9 cellular contexts compared by ENCODE assay signal in the genomic region with DNA sequence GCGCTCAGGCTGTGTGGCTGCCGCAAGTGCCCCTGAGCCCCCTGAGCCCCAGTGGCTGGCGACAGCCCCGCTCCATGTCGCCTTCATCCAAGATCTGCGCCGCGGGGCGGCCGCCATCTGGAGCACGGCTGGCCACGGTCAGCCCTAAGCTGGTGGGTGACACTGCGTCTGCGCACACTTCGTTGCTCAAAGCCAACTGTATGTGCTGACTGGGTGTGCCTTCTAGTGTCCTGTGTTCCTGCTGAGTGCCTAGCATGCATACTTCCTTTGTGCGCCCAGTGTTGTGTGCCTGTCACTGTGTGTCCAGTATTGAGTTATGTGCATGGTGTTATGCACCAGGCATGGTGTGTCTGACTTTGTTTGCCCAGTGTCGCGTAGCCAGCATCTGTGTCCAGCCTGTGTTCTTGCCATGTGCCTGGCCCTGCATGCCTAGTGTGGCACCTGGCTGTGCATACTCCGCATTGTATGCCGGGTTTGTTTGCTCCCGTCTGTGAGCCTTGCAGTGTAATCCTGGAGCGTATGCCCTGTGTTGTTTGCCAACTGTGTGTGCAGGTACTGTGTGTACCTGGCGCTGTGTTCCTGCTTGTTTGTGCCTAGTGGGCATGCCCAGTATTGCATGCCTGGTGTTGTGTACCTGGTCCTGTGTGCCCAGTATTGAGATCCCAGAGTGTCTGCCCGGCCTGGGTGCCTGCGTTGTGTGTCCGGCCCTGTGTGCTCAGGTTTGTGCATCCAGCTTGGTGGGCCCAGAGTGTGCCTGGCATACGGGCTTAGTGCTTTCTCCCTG. TPM values are rescaled to one million over a fixed set of nuclear protein-coding genes. Genes with fewer than 3 reads are reported as not detected.
DNase-seq lines count a peak whose midpoint lies in the region; ATAC-seq and TF ChIP-seq lines count a peak whose summit lies in the region.
"Had no signal": no experiment of that assay in that cellular context is flagged by ENCODE, and none has a peak within 500 bp of the region (broad histone marks: within the 10 kb centered on the region; RNA-seq: fewer than 3 reads in every experiment).

No MANE protein-coding gene starts in this region.

- TF ChIP-seq CTCF in stomach (IDR thresholded peaks at IDR 0.05) = no peak

- no peaks in the 10 kb centered on the region for H3K9me3 ChIP-seq in stomach
- no peaks in the 10 kb centered on the region for H3K9me3 ChIP-seq in MG63

- WGBS in stomach, 5 donors = 32 to 43% (median 35%) methylated on average over 21 to 27 of the region's 27 CpGs

- intact Hi-C loops in stomach (cut with DNase I; ENCODE audit: low total_unique reads) (no loop called here), sciatic nerve (cut with DNase I) (no loop called here)

- no peak for ATAC-seq in GM18505 (IDR thresholded peaks at IDR 0.05; ENCODE audit: unreplicated experiment)
- ATAC-seq in sciatic nerve = no peak
- ATAC-seq: CD8-positive, alpha-beta T cell had no signal

- no peak overlapping the region for H3K27ac ChIP-seq in stomach

- DNase-seq in activated CD4-positive, alpha-beta T cell treated with anti-CD3 and anti-CD28 coated beads for 48 hours = peak; percentile 40
- DNase-seq in activated CD4-positive, alpha-beta T cell treated with anti-CD3 and anti-CD28 coated beads, Interleukin-2, amount 50 U/mL, for 4 hours = no peak
- DNase-seq in NCI-H82 treated with DMSO at 0.1 percent for 48 hours (lab: John Stamatoyannopoulos, UW; ENCODE audit: unreplicated experiment) (peak; percentile 49), globus pallidus (ENCODE audit: low spot score) (peak; percentile 8), stomach (no peak), sciatic nerve (ENCODE audit: low spot score) (no peak), MG63 (no peak)

- TF ChIP-seq EP300 in stomach (IDR thresholded peaks at IDR 0.05) = no peak

- H3K4me3 ChIP-seq in stomach (peak overlapping the region; percentile 8 to 38 (median 22)), MG63 (no peak overlapping the region)

- H3K4me1 ChIP-seq in stomach = peaks cover 5 to 25% (median 11%) of the 10 kb centered on the region in 4 donors

- H3K27me3 ChIP-seq in stomach = peaks cover 0 to 39% (median 6%) of the 10 kb centered on the region in 3 donors
- H3K27me3 ChIP-seq in MG63 = no peaks in the 10 kb centered on the region

- no peak for TF ChIP-seq POLR2A in stomach (IDR thresholded peaks at IDR 0.05)
- TF ChIP-seq POLR2A in GM18505 (IDR thresholded peaks at IDR 0.05; ENCODE audit: borderline replicate concordance, extremely low read depth, insufficient read depth, insufficient read length) = no peak

- H3K36me3 ChIP-seq in stomach (no peaks in the 10 kb centered on the region), MG63 (no peaks in the 10 kb centered on the region)

RNA-seq across cellular contexts. Expression of gene CHRNA7, which starts 54.7 kb away (rescaled TPM):
- total RNA-seq in stomach = 100 to 1,000 TPM in 1 of 5 donors, 10 to 100 TPM in 4; 11.4 to 131 (median 39.7) TPM
- polyA plus RNA-seq in stomach = 1 to 10 TPM; 1.1 to 1.4 (median 1.1) TPM
- 1.5 TPM for total RNA-seq in sciatic nerve
- total RNA-seq in MG63 (2014; rRNA removed; shearing (Covaris generic); ENCODE audit: low replicate concordance) = 0.20 TPM in 1 of 2 replicates, not detected in the other
- total RNA-seq: CD8-positive, alpha-beta T cell had no signal

Comparison
In these comparisons a context has a peak if more than half of its experiments do, and no peak if none do; other contexts are left out.
1. DNase-seq: peak in activated CD4-positive, alpha-beta T cell treated with anti-CD3 and anti-CD28 coated beads for 48 hours (single experiment), NCI-H82 treated with DMSO at 0.1 percent for 48 hours (single experiment) and globus pallidus (single experiment); none in activated CD4-positive, alpha-beta T cell treated with anti-CD3 and anti-CD28 coated beads, Interleukin-2, amount 50 U/mL, for 4 hours (0 of 2), stomach (single experiment), sciatic nerve (single experiment) and MG63 (single experiment).